ENCODE assay signal across 1 cellular context in genomic region chr10:96705134-96705533, GRCh38.
A peak's percentile ranks its signal among the peaks of the same experiment; 100 is the strongest.
TF ChIP-seq lines count a peak whose summit lies in the region.

No MANE protein-coding gene starts in this region.

TF ChIP-seq in K562, 482 proteins besides CTCF, POLR2A, EP300 and RAD21:
- TF ChIP-seq TFE3 (CRISPR knock-in tag; IDR thresholded peaks at IDR 0.05) (no peak), USF2 (CRISPR knock-in tag; IDR thresholded peaks at IDR 0.05) (peak; percentile 40), USF1 (CRISPR knock-in tag; IDR thresholded peaks at IDR 0.05) (peak; percentile 42; the same call in 1 of the 2 replicates)
